27 cellular contexts compared by ENCODE assay signal in genomic region chr3:155302891-155303290, GRCh38. TPM values are rescaled to one million over a fixed set of nuclear protein-coding genes. Genes with fewer than 3 reads are reported as not detected.
"Had no signal": no experiment of that assay in that cellular context is flagged by ENCODE, and none has a peak within 500 bp of the region (broad histone marks: within the 10 kb centered on the region; RNA-seq: fewer than 3 reads in every experiment).

No MANE protein-coding gene starts in this region.

- DNase-seq: activated CD4-positive, alpha-beta T cell treated with anti-CD3 and anti-CD28 coated beads, Interleukin-2, amount 10 ng/mL, durations not matched to agents 7 days and 5 days; activated CD4-positive, CD25-positive, alpha-beta regulatory T cell treated with anti-CD3 and anti-CD28 coated beads, Interleukin-2, amount 50 U/mL, for 72 hours; activated CD8-positive, alpha-beta memory T cell treated with anti-CD3 and anti-CD28 coated beads, Interleukin-2, amount 10 ng/mL, durations not matched to agents 7 days and 5 days; activated CD8-positive, alpha-beta T cell treated with anti-CD3 and anti-CD28 coated beads for 36 hours; activated effector memory CD4-positive, alpha-beta T cell treated with anti-CD3 and anti-CD28 coated beads, Interleukin-2, amount 50 U/mL, for 16 hours; activated naive CD4-positive, alpha-beta T cell treated with anti-CD3 and anti-CD28 coated beads, Interleukin-2, amount 10 ng/mL, durations not matched to agents 7 days and 5 days; activated T-cell treated with anti-CD3 and anti-CD28 coated beads for 4 hours; amygdala; colonic mucosa; immature natural killer cell; left colon; mucosa of descending colon; posterior cingulate gyrus; retina; sigmoid colon; spleen; stimulated activated CD4-positive, alpha-beta T cell treated with anti-CD3 and anti-CD28 coated beads, Interleukin-4, amount 100 ng/mL, for 1 hour; stimulated activated naive CD4-positive, alpha-beta T cell treated with Interleukin-2 at 50 U/mL for 16 hours; upper lobe of left lung; WERI-Rb-1 had no signal

- H3K36me3 ChIP-seq: colonic mucosa, sigmoid colon, spleen, upper lobe of left lung, WERI-Rb-1 had no signal

- H3K9me3 ChIP-seq: colonic mucosa, mucosa of descending colon, sigmoid colon, upper lobe of left lung had no signal

- H3K4me3 ChIP-seq: colonic mucosa, mucosa of descending colon, sigmoid colon, spleen, upper lobe of left lung had no signal

- FAIRE-seq: bronchial epithelial cell had no signal

- H3K27ac ChIP-seq: colonic mucosa, sigmoid colon, spleen, upper lobe of left lung, WERI-Rb-1 had no signal

- H3K4me1 ChIP-seq: colonic mucosa, sigmoid colon, spleen, upper lobe of left lung had no signal

- H3K27me3 ChIP-seq: colonic mucosa, sigmoid colon, spleen, upper lobe of left lung had no signal

RNA-seq across cellular contexts. Expression of gene STRIT1, which starts 9.4 kb away (rescaled TPM):
- total RNA-seq: activated CD4-positive, alpha-beta T cell treated with anti-CD3 and anti-CD28 coated beads, Interleukin-2, amount 10 ng/mL, durations not matched to agents 7 days and 5 days; activated CD8-positive, alpha-beta memory T cell treated with anti-CD3 and anti-CD28 coated beads, Interleukin-2, amount 10 ng/mL, durations not matched to agents 7 days and 5 days; activated CD8-positive, alpha-beta T cell treated with anti-CD3 and anti-CD28 coated beads for 36 hours; bronchial epithelial cell; colonic mucosa; epithelial cell of proximal tubule; fibroblast of lung; glomerular endothelial cell; left colon; mucosa of descending colon; neural crest cell; omental fat pad; sigmoid colon; spleen; T-helper 2 cell treated with Interferon-gamma antibody and Interleukin-4, amounts not matched to agents 100 ng/mL and 5 ng/mL, for 36 hours had no signal
- polyA plus RNA-seq: fibroblast of lung, immature natural killer cell had no signal
